ENCODE assay signal across 17 cellular contexts in genomic region chr12:57853864-57854556, GRCh38. TPM values are rescaled to one million over a fixed set of nuclear protein-coding genes. Genes with fewer than 3 reads are reported as not detected.
A peak's percentile ranks its signal among the peaks of the same experiment; 100 is the strongest.
DNase-seq lines count a peak whose midpoint lies in the region; ATAC-seq, FAIRE-seq and TF ChIP-seq lines count a peak whose summit lies in the region.
"Had no signal": no experiment of that assay in that cellular context is flagged by ENCODE, and none has a peak within 500 bp of the region (broad histone marks: within the 10 kb centered on the region; RNA-seq: fewer than 3 reads in every experiment).

No MANE protein-coding gene starts in this region.

- H3K36me3 Mint-ChIP-seq in GM23338 (ENCODE audit: low read depth), result no peaks in the 10 kb centered on the region
- H3K36me3 Mint-ChIP-seq in stimulated activated naive B cell treated with anti-CD40 and anti-IgM and Interleukin-4, amounts not matched to agents 10 μg/mL and 1 μg/mL and 100 μg/mL, for 72 hours, result no peaks in the 10 kb centered on the region

- no peak overlapping the region; the same call in 1 of the 2 replicates for H3K27ac Mint-ChIP-seq in GM23338
- no peak overlapping the region for H3K27ac Mint-ChIP-seq in stimulated activated naive B cell treated with anti-CD40 and anti-IgM and Interleukin-4, amounts not matched to agents 10 μg/mL and 1 μg/mL and 100 μg/mL, for 72 hours
- H3K27ac Mint-ChIP-seq: T-helper 17 cell had no signal

- TF ChIP-seq CTCF in GM23338 (conservative IDR thresholded peaks at IDR 0.05; ENCODE audit: low read depth in 2 of 2) (no peak), bronchial epithelial cell (IDR thresholded peaks at IDR 0.05; ENCODE audit: insufficient read depth, low read length, severe bottlenecking) (no peak), gastrocnemius medialis (IDR thresholded peaks at IDR 0.05 in 4 of 5, conservative IDR thresholded peaks at IDR 0.05 in 1 of 5) (no peak)

- peaks cover 11% of the 10 kb centered on the region for H3F3A ChIP-seq in GM23338 (replicated peaks; ENCODE audit: low read depth)

- no peak overlapping the region for H3K9ac ChIP-seq in BLaER1

- H3K27ac ChIP-seq in BLaER1 (no peak overlapping the region), GM23338 (ENCODE audit: low read depth) (no peak overlapping the region), gastrocnemius medialis (peak overlapping the region; percentile 93 to 99 (median 98))

- H3K27me3 ChIP-seq in BLaER1, result peaks cover 67% of the 10 kb centered on the region
- peaks cover 12% of the 10 kb centered on the region for H3K27me3 ChIP-seq in GM23338 (ENCODE audit: insufficient read depth)
- H3K27me3 ChIP-seq in bronchial epithelial cell (ENCODE audit: control insufficient read depth, insufficient read depth, low read length), result peaks cover 1% of the 10 kb centered on the region
- H3K27me3 ChIP-seq in gastrocnemius medialis, result no peaks in the 10 kb centered on the region

- TF ChIP-seq POLR2A in gastrocnemius medialis (IDR thresholded peaks at IDR 0.05), result no peak

- no peak overlapping the region for H3K4me3 ChIP-seq in BLaER1
- peak overlapping the region; percentile 68; the same call in 1 of the 2 replicates for H3K4me3 ChIP-seq in GM23338
- no peak overlapping the region for H3K4me3 ChIP-seq in bronchial epithelial cell (ENCODE audit: low read depth, low read length)
- H3K4me3 ChIP-seq in gastrocnemius medialis, result no peak overlapping the region

- FAIRE-seq in bronchial epithelial cell (lab: Jason Lieb, UNC), result no peak
- FAIRE-seq: GM12892 had no signal

- in situ Hi-C loops in gastrocnemius medialis (cut with MboI; ENCODE audit: low sequenced_read_pairs in 4 of 4), result no loop called here

- no peaks in the 10 kb centered on the region for H3K9me2 ChIP-seq in GM23338 (ENCODE audit: insufficient read depth)

- H3K27me3 Mint-ChIP-seq in GM23338 (ENCODE audit: insufficient read depth, low read depth, poor library complexity), result peaks cover 16% of the 10 kb centered on the region
- H3K27me3 Mint-ChIP-seq in stimulated activated naive B cell treated with anti-CD40 and anti-IgM and Interleukin-4, amounts not matched to agents 10 μg/mL and 1 μg/mL and 100 μg/mL, for 72 hours, result peaks cover 31 to 50% of the 10 kb centered on the region in 2 donors

- H4K20me1 ChIP-seq in BLaER1 (peaks cover 13% of the 10 kb centered on the region), GM23338 (replicated peaks; ENCODE audit: insufficient read depth) (no peaks in the 10 kb centered on the region)

- H2AFZ ChIP-seq in GM23338, result no peak overlapping the region; the same call in 1 of the 2 replicates

- DNase-seq in GM23338 (ENCODE audit: low spot score), result no peak
- DNase-seq in bronchial epithelial cell (ENCODE audit: low read depth), result peak; percentile 58
- DNase-seq in gastrocnemius medialis, result no peak
- DNase-seq in activated CD8-positive, alpha-beta memory T cell treated with anti-CD3 and anti-CD28 coated beads, Interleukin-2, amount 50 U/mL, for 48 hours, result no peak
- no peak for DNase-seq in stimulated activated naive B cell treated with anti-CD40 and anti-IgM and Interleukin-4, amounts not matched to agents 10 μg/mL and 1 μg/mL and 100 μg/mL, for 72 hours
- no peak for DNase-seq in DMS 273 treated with DMSO at 0.1 percent for 48 hours (lab: John Stamatoyannopoulos, UW)
- DNase-seq: activated naive CD4-positive, alpha-beta T cell; GDM1; head of caudate nucleus; IMR-90; NCI-H2029 treated with DMSO at 0.1 percent for 48 hours; NCI-H510A treated with DMSO at 0.1 percent for 48 hours; nephron progenitor cell; SIG-M5; T-helper 17 cell had no signal

- H3K9me3 ChIP-seq in BLaER1 (peaks cover 8% of the 10 kb centered on the region; the same call in 1 of the 2 replicates), gastrocnemius medialis (no peaks in the 10 kb centered on the region)

- H3K4me3 Mint-ChIP-seq in GM23338, result peak overlapping the region; percentile 66; the same call in 2 of the 3 replicates
- H3K4me3 Mint-ChIP-seq in stimulated activated naive B cell treated with anti-CD40 and anti-IgM and Interleukin-4, amounts not matched to agents 10 μg/mL and 1 μg/mL and 100 μg/mL, for 72 hours, result no peak overlapping the region
- H3K4me3 Mint-ChIP-seq: T-helper 17 cell had no signal

- no peaks in the 10 kb centered on the region for H3K9me3 Mint-ChIP-seq in GM23338
- no peaks in the 10 kb centered on the region for H3K9me3 Mint-ChIP-seq in stimulated activated naive B cell treated with anti-CD40 and anti-IgM and Interleukin-4, amounts not matched to agents 10 μg/mL and 1 μg/mL and 100 μg/mL, for 72 hours

- ATAC-seq in GM23338 (no peak), gastrocnemius medialis (no peak)
- no peak for ATAC-seq in stimulated activated naive B cell treated with anti-CD40 and anti-IgM and Interleukin-4, amounts not matched to agents 10 μg/mL and 1 μg/mL and 100 μg/mL, for 72 hours (replicated peaks)
- ATAC-seq: T-helper 17 cell had no signal

- peaks cover 33% of the 10 kb centered on the region for H3K4me1 Mint-ChIP-seq in GM23338
- peaks cover 22 to 38% of the 10 kb centered on the region in 2 donors for H3K4me1 Mint-ChIP-seq in stimulated activated naive B cell treated with anti-CD40 and anti-IgM and Interleukin-4, amounts not matched to agents 10 μg/mL and 1 μg/mL and 100 μg/mL, for 72 hours

- intact Hi-C loops in gastrocnemius medialis (cut with DNase I; ENCODE audit: low total_unique reads), result no loop called here

- H3K36me3 ChIP-seq in BLaER1 (no peaks in the 10 kb centered on the region), GM23338 (ENCODE audit: insufficient read depth) (no peaks in the 10 kb centered on the region), bronchial epithelial cell (ENCODE audit: control insufficient read depth, insufficient read depth, low read length) (no peaks in the 10 kb centered on the region), gastrocnemius medialis (no peaks in the 10 kb centered on the region)

- peak overlapping the region; percentile 58; the same call in 1 of the 2 replicates for H3K4me2 ChIP-seq in BLaER1
- H3K4me2 ChIP-seq in GM23338, result peak overlapping the region; percentile 94

- no peaks in the 10 kb centered on the region for H3K79me2 ChIP-seq in GM23338 (replicated peaks; ENCODE audit: insufficient read depth)

- H3K4me1 ChIP-seq in BLaER1, result peaks cover 24% of the 10 kb centered on the region
- peaks cover 35% of the 10 kb centered on the region for H3K4me1 ChIP-seq in GM23338 (ENCODE audit: insufficient read depth)
- peaks cover 38 to 46% of the 10 kb centered on the region in 2 donors for H3K4me1 ChIP-seq in gastrocnemius medialis

TF ChIP-seq in GM23338, 12 proteins besides CTCF, POLR2A, EP300 and RAD21 (continues in another document):
- TF ChIP-seq NANOG (IDR thresholded peaks at IDR 0.05; ENCODE audit: borderline replicate concordance) (no peak), EZH2 (IDR thresholded peaks at IDR 0.05; ENCODE audit: low read depth, unreplicated experiment) (no peak), ETS1 (IDR thresholded peaks at IDR 0.05) (no peak), EZH2phosphoT487 (IDR thresholded peaks at IDR 0.05; ENCODE audit: unreplicated experiment) (no peak), REST (IDR thresholded peaks at IDR 0.05; ENCODE audit: unreplicated experiment) (no peak)

RNA-seq across cellular contexts. Expression of gene CTDSP2, which starts 7.5 kb away (rescaled TPM):
- 66.3 and 81.9 TPM in 2 replicates for total RNA-seq in GM23338 (2014; rRNA removed; shearing (Covaris generic))
- polyA plus RNA-seq in GM23338 (2016; fragmentation: Nextera tagmentation; extraction: Ambion mirVana), result 20.8 and 22.8 TPM in 2 replicates
- total RNA-seq in bronchial epithelial cell (29.3 and 36.3 TPM in 2 replicates), gastrocnemius medialis (100 to 1,000 TPM in 1 of 4 donors, 10 to 100 TPM in 3; 66.0 to 116 (median 83.4) TPM)

RNA-seq across cellular contexts. Expression of gene AVIL, which starts 35.5 kb away (rescaled TPM):
- 0.12 and 0.17 TPM in 2 replicates for total RNA-seq in GM23338 (2014; rRNA removed; shearing (Covaris generic))
- 0.59 and 1.3 TPM in 2 replicates for polyA plus RNA-seq in GM23338 (2016; fragmentation: Nextera tagmentation; extraction: Ambion mirVana)
- total RNA-seq in bronchial epithelial cell, result 0.79 and 1.9 TPM in 2 replicates
- total RNA-seq in gastrocnemius medialis, result 10 to 100 TPM in 1 of 4 donors, 1 to 10 TPM in 2, under 1 TPM in 1; 0.78 to 22.7 (median 4.3) TPM

Comparison
In these comparisons a context has a peak if more than half of its experiments do, and no peak if none do; other contexts are left out.
1. H3K27ac ChIP-seq: peak in gastrocnemius medialis (4 of 4); none in BLaER1 (single experiment) and GM23338 (single experiment).